8 cellular contexts compared by ENCODE assay signal in genomic region chr20:4482378-4482777, GRCh38.
"Had no signal": no experiment of that assay in that cellular context is flagged by ENCODE, and none has a peak within 500 bp of the region (broad histone marks: within the 10 kb centered on the region; RNA-seq: fewer than 3 reads in every experiment).

No MANE protein-coding gene starts in this region.

- H3K4me3 ChIP-seq: GM23248, HAP-1 had no signal

- H3K9me3 ChIP-seq: HAP-1 had no signal

- H3K4me1 Mint-ChIP-seq: IgD-negative memory B cell had no signal

- DNase-seq: GM23248, H7, HFFc6, KBM-7 had no signal

- H3K27ac ChIP-seq: GM23248, HL-60 had no signal

- H3K36me3 ChIP-seq: HAP-1 had no signal

- H3K4me1 ChIP-seq: HAP-1 had no signal

- H3K9me3 Mint-ChIP-seq: HFFc6 had no signal

- ATAC-seq: HCT116 had no signal

- H3K4me3 Mint-ChIP-seq: HFFc6, IgD-negative memory B cell had no signal

- H2AFZ ChIP-seq: GM23248 had no signal

- H3K9ac ChIP-seq: GM23248 had no signal

- H3K27ac Mint-ChIP-seq: HFFc6 had no signal
